In genomic region chr7:137146012-137146455, GRCh38 we compare ENCODE assay signal across 12 cellular contexts.
A peak's percentile ranks its signal among the peaks of the same experiment; 100 is the strongest.
DNase-seq lines count a peak whose midpoint lies in the region; ATAC-seq lines count a peak whose summit lies in the region.
"Had no signal": no experiment of that assay in that cellular context is flagged by ENCODE, and none has a peak within 500 bp of the region (broad histone marks: within the 10 kb centered on the region; RNA-seq: fewer than 3 reads in every experiment).

No MANE protein-coding gene starts in this region.

- DNase-seq in COLO829 (ENCODE audit: low spot score) (peak; percentile 41), RPMI7951 (ENCODE audit: low read depth) (peak; percentile 76), fibroblast of gingiva (ENCODE audit: low read depth) (peak; percentile 29), non-pigmented ciliary epithelial cell (ENCODE audit: low read depth) (peak; percentile 75), pons (ENCODE audit: low spot score) (no peak), HUDEP-2 (lab: John Stamatoyannopoulos, UW; ENCODE audit: unreplicated experiment in 76 of 76) (no peak)
- no peak for DNase-seq in effector CD4-positive, alpha-beta T cell
- DNase-seq: activated CD4-positive, CD25-positive, alpha-beta regulatory T cell treated with anti-CD3 and anti-CD28 coated beads, Interleukin-2, amount 50 U/mL, for 72 hours; activated T-cell treated with anti-CD3 and anti-CD28 coated beads for 4 hours; BE2C; NCI-H2171 treated with DMSO at 0.1 percent for 48 hours had no signal

- ATAC-seq in HG02938 (IDR thresholded peaks at IDR 0.05; ENCODE audit: unreplicated experiment) = no peak

Comparison
In these comparisons a context has a peak if more than half of its experiments do, and no peak if none do; other contexts are left out.
1. DNase-seq: peak in COLO829 (single experiment), RPMI7951 (single experiment), fibroblast of gingiva (single experiment) and non-pigmented ciliary epithelial cell (single experiment); none in effector CD4-positive, alpha-beta T cell (single experiment), pons (single experiment) and HUDEP-2 (0 of 76).